1 cellular context compared by ENCODE assay signal in the genomic region with DNA sequence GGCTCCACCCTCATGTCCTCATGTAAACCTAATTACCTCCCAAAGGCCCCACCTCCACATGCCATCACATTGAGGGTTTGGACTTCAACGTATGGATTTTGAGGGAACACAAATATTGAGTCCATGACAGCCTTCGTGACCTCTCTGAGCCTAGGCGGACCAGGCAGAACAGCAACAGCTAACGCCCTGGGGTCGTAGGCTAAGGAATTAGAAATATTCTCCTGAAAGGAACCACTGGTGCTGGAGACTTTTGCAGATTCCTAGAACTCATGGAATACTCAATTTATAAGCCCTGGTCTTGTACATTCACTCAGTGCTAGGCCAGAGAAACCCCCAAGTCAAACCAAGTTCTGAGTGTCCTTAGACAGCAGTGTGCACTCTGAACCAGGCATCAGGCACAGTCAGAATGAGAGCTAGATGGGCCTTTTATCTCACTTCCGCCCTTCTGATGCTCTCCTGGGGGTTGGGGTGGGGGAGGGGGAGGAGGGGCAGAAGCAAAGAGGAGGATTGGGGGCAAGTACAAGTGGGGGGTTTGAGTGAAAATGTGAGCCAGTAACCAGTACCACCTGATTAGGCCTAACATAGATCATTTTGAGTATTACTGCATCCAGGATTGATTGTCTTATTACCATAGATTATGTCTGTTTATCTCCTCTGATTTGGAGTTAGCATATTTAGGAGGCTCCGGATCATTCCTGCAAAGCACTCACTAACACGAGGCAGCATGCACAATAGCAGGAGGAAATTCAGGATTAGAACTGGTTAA.
TF ChIP-seq lines count a peak whose summit lies in the region.

No MANE protein-coding gene starts in this region.

TF ChIP-seq in H1, 55 proteins besides CTCF, POLR2A, EP300 and RAD21 (continued from another document):
- TF ChIP-seq, protein P1, sequence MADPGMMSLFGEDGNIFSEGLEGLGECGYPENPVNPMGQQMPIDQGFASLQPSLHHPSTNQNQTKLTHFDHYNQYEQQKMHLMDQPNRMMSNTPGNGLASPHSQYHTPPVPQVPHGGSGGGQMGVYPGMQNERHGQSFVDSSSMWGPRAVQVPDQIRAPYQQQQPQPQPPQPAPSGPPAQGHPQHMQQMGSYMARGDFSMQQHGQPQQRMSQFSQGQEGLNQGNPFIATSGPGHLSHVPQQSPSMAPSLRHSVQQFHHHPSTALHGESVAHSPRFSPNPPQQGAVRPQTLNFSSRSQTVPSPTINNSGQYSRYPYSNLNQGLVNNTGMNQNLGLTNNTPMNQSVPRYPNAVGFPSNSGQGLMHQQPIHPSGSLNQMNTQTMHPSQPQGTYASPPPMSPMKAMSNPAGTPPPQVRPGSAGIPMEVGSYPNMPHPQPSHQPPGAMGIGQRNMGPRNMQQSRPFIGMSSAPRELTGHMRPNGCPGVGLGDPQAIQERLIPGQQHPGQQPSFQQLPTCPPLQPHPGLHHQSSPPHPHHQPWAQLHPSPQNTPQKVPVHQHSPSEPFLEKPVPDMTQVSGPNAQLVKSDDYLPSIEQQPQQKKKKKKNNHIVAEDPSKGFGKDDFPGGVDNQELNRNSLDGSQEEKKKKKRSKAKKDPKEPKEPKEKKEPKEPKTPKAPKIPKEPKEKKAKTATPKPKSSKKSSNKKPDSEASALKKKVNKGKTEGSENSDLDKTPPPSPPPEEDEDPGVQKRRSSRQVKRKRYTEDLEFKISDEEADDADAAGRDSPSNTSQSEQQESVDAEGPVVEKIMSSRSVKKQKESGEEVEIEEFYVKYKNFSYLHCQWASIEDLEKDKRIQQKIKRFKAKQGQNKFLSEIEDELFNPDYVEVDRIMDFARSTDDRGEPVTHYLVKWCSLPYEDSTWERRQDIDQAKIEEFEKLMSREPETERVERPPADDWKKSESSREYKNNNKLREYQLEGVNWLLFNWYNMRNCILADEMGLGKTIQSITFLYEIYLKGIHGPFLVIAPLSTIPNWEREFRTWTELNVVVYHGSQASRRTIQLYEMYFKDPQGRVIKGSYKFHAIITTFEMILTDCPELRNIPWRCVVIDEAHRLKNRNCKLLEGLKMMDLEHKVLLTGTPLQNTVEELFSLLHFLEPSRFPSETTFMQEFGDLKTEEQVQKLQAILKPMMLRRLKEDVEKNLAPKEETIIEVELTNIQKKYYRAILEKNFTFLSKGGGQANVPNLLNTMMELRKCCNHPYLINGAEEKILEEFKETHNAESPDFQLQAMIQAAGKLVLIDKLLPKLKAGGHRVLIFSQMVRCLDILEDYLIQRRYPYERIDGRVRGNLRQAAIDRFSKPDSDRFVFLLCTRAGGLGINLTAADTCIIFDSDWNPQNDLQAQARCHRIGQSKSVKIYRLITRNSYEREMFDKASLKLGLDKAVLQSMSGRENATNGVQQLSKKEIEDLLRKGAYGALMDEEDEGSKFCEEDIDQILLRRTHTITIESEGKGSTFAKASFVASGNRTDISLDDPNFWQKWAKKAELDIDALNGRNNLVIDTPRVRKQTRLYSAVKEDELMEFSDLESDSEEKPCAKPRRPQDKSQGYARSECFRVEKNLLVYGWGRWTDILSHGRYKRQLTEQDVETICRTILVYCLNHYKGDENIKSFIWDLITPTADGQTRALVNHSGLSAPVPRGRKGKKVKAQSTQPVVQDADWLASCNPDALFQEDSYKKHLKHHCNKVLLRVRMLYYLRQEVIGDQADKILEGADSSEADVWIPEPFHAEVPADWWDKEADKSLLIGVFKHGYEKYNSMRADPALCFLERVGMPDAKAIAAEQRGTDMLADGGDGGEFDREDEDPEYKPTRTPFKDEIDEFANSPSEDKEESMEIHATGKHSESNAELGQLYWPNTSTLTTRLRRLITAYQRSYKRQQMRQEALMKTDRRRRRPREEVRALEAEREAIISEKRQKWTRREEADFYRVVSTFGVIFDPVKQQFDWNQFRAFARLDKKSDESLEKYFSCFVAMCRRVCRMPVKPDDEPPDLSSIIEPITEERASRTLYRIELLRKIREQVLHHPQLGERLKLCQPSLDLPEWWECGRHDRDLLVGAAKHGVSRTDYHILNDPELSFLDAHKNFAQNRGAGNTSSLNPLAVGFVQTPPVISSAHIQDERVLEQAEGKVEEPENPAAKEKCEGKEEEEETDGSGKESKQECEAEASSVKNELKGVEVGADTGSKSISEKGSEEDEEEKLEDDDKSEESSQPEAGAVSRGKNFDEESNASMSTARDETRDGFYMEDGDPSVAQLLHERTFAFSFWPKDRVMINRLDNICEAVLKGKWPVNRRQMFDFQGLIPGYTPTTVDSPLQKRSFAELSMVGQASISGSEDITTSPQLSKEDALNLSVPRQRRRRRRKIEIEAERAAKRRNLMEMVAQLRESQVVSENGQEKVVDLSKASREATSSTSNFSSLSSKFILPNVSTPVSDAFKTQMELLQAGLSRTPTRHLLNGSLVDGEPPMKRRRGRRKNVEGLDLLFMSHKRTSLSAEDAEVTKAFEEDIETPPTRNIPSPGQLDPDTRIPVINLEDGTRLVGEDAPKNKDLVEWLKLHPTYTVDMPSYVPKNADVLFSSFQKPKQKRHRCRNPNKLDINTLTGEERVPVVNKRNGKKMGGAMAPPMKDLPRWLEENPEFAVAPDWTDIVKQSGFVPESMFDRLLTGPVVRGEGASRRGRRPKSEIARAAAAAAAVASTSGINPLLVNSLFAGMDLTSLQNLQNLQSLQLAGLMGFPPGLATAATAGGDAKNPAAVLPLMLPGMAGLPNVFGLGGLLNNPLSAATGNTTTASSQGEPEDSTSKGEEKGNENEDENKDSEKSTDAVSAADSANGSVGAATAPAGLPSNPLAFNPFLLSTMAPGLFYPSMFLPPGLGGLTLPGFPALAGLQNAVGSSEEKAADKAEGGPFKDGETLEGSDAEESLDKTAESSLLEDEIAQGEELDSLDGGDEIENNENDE (IDR thresholded peaks at IDR 0.05; ENCODE audit: insufficient replicate concordance, low read length): no peak
- TF ChIP-seq TEAD4 (IDR thresholded peaks at IDR 0.05; ENCODE audit: low read depth, low read length): no peak
- no peak for TF ChIP-seq FOSL1 (IDR thresholded peaks at IDR 0.05; ENCODE audit: insufficient read depth, low read depth, low read length)
